In genomic region chr9:128621730-128622455, GRCh38 we compare ENCODE assay signal across 17 cellular contexts. TPM values are rescaled to one million over a fixed set of nuclear protein-coding genes. Genes with fewer than 3 reads are reported as not detected.
DNase-seq lines count a peak whose midpoint lies in the region; ATAC-seq and TF ChIP-seq lines count a peak whose summit lies in the region.
"Had no signal": no experiment of that assay in that cellular context is flagged by ENCODE, and none has a peak within 500 bp of the region (broad histone marks: within the 10 kb centered on the region; RNA-seq: fewer than 3 reads in every experiment).

No MANE protein-coding gene starts in this region.

- H3K36me3 ChIP-seq in adrenal gland (replicated peaks in 1 of 2) (peaks cover 0 to 99% of the 10 kb centered on the region in 2 donors), mucosa of descending colon (ENCODE audit: low read depth) (peaks cover 35% of the 10 kb centered on the region)

- TF ChIP-seq CTCF in GM13976 (IDR thresholded peaks at IDR 0.05; ENCODE audit: borderline replicate concordance, control extremely low read depth, extremely low read depth, insufficient read depth, missing control alignments), result no peak
- TF ChIP-seq CTCF in adrenal gland (IDR thresholded peaks at IDR 0.05), result no peak
- TF ChIP-seq CTCF in foreskin keratinocyte (conservative IDR thresholded peaks at IDR 0.05), result no peak
- no peak for TF ChIP-seq CTCF in mucosa of descending colon (IDR thresholded peaks at IDR 0.05)

- TF ChIP-seq POLR2A in adrenal gland (IDR thresholded peaks at IDR 0.05), result no peak

- WGBS in adrenal gland, 4 donors, result 48 to 62% (median 56%) methylated on average over 14 of the region's 14 CpGs

- in situ Hi-C loops in GM13976 (cut with MboI; ENCODE audit: low sequenced_read_pairs, unreplicated experiment), result no loop called here

- peak overlapping the region in 3 of 5 donors; percentile 0 to 57 (median 32) for H3K27ac ChIP-seq in adrenal gland
- H3K27ac ChIP-seq in foreskin keratinocyte, result no peak overlapping the region
- H3K27ac ChIP-seq: PC-9, SK-N-MC had no signal

- intact Hi-C loops in adrenal gland (cut with DNase I) (no loop called here), mucosa of descending colon (cut with DNase I, micrococcal nuclease) (no loop called here)

- H3K4me1 ChIP-seq in adrenal gland (replicated peaks in 1 of 2) (peaks cover 17 to 24% of the 10 kb centered on the region in 2 donors), foreskin keratinocyte (no peaks in the 10 kb centered on the region), mucosa of descending colon (ENCODE audit: low read depth) (no peaks in the 10 kb centered on the region)
- H3K4me1 ChIP-seq: BE2C had no signal

- H3K9me3 ChIP-seq in adrenal gland (replicated peaks in 1 of 3) (no peaks in the 10 kb centered on the region), mucosa of descending colon (no peaks in the 10 kb centered on the region)
- H3K9me3 ChIP-seq: BE2C had no signal

- H3K4me3 ChIP-seq in adrenal gland (no peak overlapping the region), mucosa of descending colon (no peak overlapping the region)
- H3K4me3 ChIP-seq: PC-9, SK-N-MC had no signal

- no peaks in the 10 kb centered on the region for H3K27me3 ChIP-seq in adrenal gland
- no peaks in the 10 kb centered on the region for H3K27me3 ChIP-seq in foreskin keratinocyte
- H3K27me3 ChIP-seq: BE2C had no signal

- ATAC-seq in foreskin keratinocyte (peak; percentile 63), HG02623 (IDR thresholded peaks at IDR 0.05; ENCODE audit: unreplicated experiment) (no peak), mucosa of descending colon (no peak), GM18519 (IDR thresholded peaks at IDR 0.05; ENCODE audit: low FRiP score, unreplicated experiment) (no peak)

- DNase-seq in DMS79 (lab: John Stamatoyannopoulos, UW), result peak; percentile 39
- peak; percentile 25 for DNase-seq in GM13976 (ENCODE audit: low spot score)
- peak in 1 of 7 donors; percentile 33 for DNase-seq in adrenal gland
- peak in 1 of 2 donors; percentile 48 for DNase-seq in foreskin keratinocyte
- no peak for DNase-seq in mucosa of descending colon
- DNase-seq: BE2C; CD4-positive, alpha-beta memory T cell; GF-D8; IMR-90; NCI-H1436; NCI-H2081 treated with DMSO at 0.1 percent for 48 hours; NCI-H446 treated with DMSO at 0.1 percent for 48 hours; NCI-H748 treated with DMSO at 0.1 percent for 48 hours; PC-9 had no signal

RNA-seq across cellular contexts. Expression of gene DYNC2I2, which starts 34.8 kb away (rescaled TPM):
- total RNA-seq in adrenal gland (100 to 1,000 TPM in 2 of 8 donors, 10 to 100 TPM in 6; 23.1 to 192 (median 83.2) TPM), foreskin keratinocyte (66.6 and 77.3 TPM in 2 replicates), mucosa of descending colon (10 to 100 TPM; 36.7 to 46.3 (median 43.7) TPM)
- polyA plus RNA-seq in adrenal gland (100 to 1,000 TPM in 1 of 3 donors, 10 to 100 TPM in 1, 1 to 10 TPM in 1; 7.5 to 119 (median 91.6) TPM), foreskin keratinocyte (84.8 and 92.9 TPM in 2 replicates)

Comparison
In these comparisons a context has a peak if more than half of its experiments do, and no peak if none do; other contexts are left out.
1. DNase-seq: peak in DMS79 (single experiment) and GM13976 (single experiment); none in mucosa of descending colon (0 of 3).